ENCODE assay signal across 34 cellular contexts in genomic region chr2:121123268-121123667, GRCh38.
"Had no signal": no experiment of that assay in that cellular context is flagged by ENCODE, and none has a peak within 500 bp of the region (broad histone marks: within the 10 kb centered on the region; RNA-seq: fewer than 3 reads in every experiment).

No MANE protein-coding gene starts in this region.

- H3K4me1 ChIP-seq: adrenal gland, ascending aorta, body of pancreas, breast epithelium had no signal

- H3K27ac ChIP-seq: adrenal gland, ascending aorta, body of pancreas, brain microvascular endothelial cell, breast epithelium, cardiac muscle cell had no signal

- ATAC-seq: activated naive CD4-positive, alpha-beta T cell treated with anti-CD3 and anti-CD28 coated beads, Interleukin-2, amount 50 U/mL, for 72 hours; activated naive CD8-positive, alpha-beta T cell treated with anti-CD3 and anti-CD28 coated beads, Interleukin-2, amount 50 U/mL, for 24 hours; activated T-cell treated with anti-CD3 and anti-CD28 coated beads, Interleukin-2, amount 50 U/mL, for 4 hours; activated T-cell treated with anti-CD3 and anti-CD28 coated beads, Interleukin-2, amount 50 U/mL, for 72 hours; activated T-helper 17 cell treated with anti-CD3 and anti-CD28 coated beads, Interleukin-2, amount 50 U/mL, for 72 hours; body of pancreas had no signal

- DNase-seq: activated effector memory CD4-positive, alpha-beta T cell treated with anti-CD3 and anti-CD28 coated beads, Interleukin-2, amount 50 U/mL, for 16 hours; activated effector memory CD4-positive, alpha-beta T cell treated with Interleukin-2 at 50 U/mL for 16 hours; activated gamma-delta T cell; activated gamma-delta T cell treated with Interleukin-2 at 50 U/mL for 16 hours; activated naive CD4-positive, alpha-beta T cell; activated naive CD4-positive, alpha-beta T cell treated with anti-CD3 and anti-CD28 coated beads for 36 hours; activated naive CD4-positive, alpha-beta T cell treated with anti-CD3 and anti-CD28 coated beads, Interleukin-2, amount 10 ng/mL, durations not matched to agents 7 days and 5 days; activated naive CD4-positive, alpha-beta T cell treated with anti-CD3 and anti-CD28 coated beads, Interleukin-2, amount 50 U/mL, for 16 hours; activated naive CD4-positive, alpha-beta T cell treated with Interleukin-2 at 50 U/mL for 16 hours; activated naive CD8-positive, alpha-beta T cell treated with anti-CD3 and anti-CD28 coated beads for 36 hours; activated naive CD8-positive, alpha-beta T cell treated with anti-CD3 and anti-CD28 coated beads, Interleukin-2, amount 10 ng/mL, durations not matched to agents 7 days and 5 days; activated naive CD8-positive, alpha-beta T cell treated with anti-CD3 and anti-CD28 coated beads, Interleukin-2, amount 50 U/mL, for 24 hours; activated T-cell treated with anti-CD3 and anti-CD28 coated beads for 4 hours; activated T-cell treated with anti-CD3 and anti-CD28 coated beads, Interleukin-2, amount 50 U/mL, for 1 hour; activated T-cell treated with anti-CD3 and anti-CD28 coated beads, Interleukin-2, amount 50 U/mL, for 24 hours; activated T-cell treated with anti-CD3 and anti-CD28 coated beads, Interleukin-2, amount 50 U/mL, for 4 hours; activated T-cell treated with anti-CD3 and anti-CD28 coated beads, Interleukin-2, amount 50 U/mL, for 48 hours; activated T-cell treated with anti-CD3 and anti-CD28 coated beads, Interleukin-2, amount 50 U/mL, for 72 hours; adrenal gland; amniotic stem cell; amygdala; anterior cingulate cortex; body of pancreas; brain microvascular endothelial cell; caudate nucleus; central memory CD4-positive, alpha-beta T cell; cerebellar nuclear complex had no signal

- FAIRE-seq: astrocyte, bronchial epithelial cell had no signal

- H3K4me3 ChIP-seq: adrenal gland, ascending aorta, body of pancreas, breast epithelium, cardiac muscle cell had no signal

- H3K9me3 ChIP-seq: adrenal gland, ascending aorta, body of pancreas, breast epithelium had no signal

- H3K36me3 ChIP-seq: adrenal gland, ascending aorta, brain microvascular endothelial cell, breast epithelium, cardiac muscle cell had no signal
